In the genomic region with DNA sequence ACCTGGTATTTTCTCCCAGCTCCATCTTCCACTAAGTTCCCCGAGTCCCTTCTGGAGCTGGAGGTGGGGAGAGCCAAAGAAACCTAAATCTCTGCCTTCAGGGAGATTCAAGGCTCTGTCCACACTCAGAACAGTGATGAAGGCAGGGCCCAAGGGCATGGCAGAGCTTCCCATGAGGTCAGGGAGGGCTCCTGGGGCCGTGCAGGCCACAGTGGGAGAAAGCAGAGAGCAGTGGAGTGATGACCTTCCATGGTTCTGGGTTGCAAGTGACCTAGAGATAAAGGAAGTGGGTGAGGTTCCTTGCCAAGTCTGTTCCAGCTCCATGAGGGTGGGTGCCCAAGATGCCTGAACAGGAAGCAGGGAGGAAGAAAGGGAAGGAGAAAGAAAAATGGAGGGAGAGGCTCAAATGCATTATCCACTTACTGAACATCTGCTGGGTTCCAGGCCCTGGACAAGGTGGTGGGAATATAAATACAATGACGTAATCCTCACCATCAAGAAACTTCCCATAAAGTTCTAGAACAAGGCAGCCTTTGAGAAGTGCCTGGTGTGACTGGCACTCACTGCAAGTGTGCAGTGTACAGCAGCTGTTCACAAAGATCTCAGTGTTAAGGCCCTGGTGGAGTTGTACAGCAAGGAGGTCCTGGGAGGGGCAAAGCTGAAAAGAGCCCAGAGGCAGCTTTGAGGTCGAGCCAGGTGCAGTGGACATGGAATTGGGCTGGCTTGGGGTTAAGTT, we compare ENCODE assay signal across 1 cellular context.
TF ChIP-seq lines count a peak whose summit lies in the region.

No MANE protein-coding gene starts in this region.

TF ChIP-seq in HepG2, 621 proteins besides CTCF, POLR2A, EP300 and RAD21:
- no peak for TF ChIP-seq RFXANK (CRISPR knock-in tag; IDR thresholded peaks at IDR 0.05)
- no peak for TF ChIP-seq HDAC6 (IDR thresholded peaks at IDR 0.05; ENCODE audit: low read depth, low read length)
- no peak for TF ChIP-seq ZFP41 (CRISPR knock-in tag; IDR thresholded peaks at IDR 0.05; ENCODE audit: borderline replicate concordance)
- TF ChIP-seq BHLHE40 (IDR thresholded peaks at IDR 0.05; ENCODE audit: low read length): 0 out of 2 replicates have a peak, but pooled peaks have one; percentile 12
- TF ChIP-seq, protein P1, sequence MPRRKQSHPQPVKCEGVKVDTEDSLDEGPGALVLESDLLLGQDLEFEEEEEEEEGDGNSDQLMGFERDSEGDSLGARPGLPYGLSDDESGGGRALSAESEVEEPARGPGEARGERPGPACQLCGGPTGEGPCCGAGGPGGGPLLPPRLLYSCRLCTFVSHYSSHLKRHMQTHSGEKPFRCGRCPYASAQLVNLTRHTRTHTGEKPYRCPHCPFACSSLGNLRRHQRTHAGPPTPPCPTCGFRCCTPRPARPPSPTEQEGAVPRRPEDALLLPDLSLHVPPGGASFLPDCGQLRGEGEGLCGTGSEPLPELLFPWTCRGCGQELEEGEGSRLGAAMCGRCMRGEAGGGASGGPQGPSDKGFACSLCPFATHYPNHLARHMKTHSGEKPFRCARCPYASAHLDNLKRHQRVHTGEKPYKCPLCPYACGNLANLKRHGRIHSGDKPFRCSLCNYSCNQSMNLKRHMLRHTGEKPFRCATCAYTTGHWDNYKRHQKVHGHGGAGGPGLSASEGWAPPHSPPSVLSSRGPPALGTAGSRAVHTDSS (CRISPR knock-in tag; conservative IDR thresholded peaks at IDR 0.05): no peak
- TF ChIP-seq ZFP36L2 (CRISPR knock-in tag; IDR thresholded peaks at IDR 0.05): no peak
- no peak for TF ChIP-seq HNRNPH1 (optimal IDR thresholded peaks at IDR 0.05; ENCODE audit: low read depth, low read length)
- peak; percentile 96 for TF ChIP-seq ATF7 (IDR thresholded peaks at IDR 0.05)
- TF ChIP-seq ATF7 (CRISPR knock-in tag; IDR thresholded peaks at IDR 0.05): no peak
- no peak for TF ChIP-seq ZNF670 (CRISPR knock-in tag; IDR thresholded peaks at IDR 0.05; ENCODE audit: borderline replicate concordance)
- TF ChIP-seq ZNF326 (CRISPR knock-in tag; IDR thresholded peaks at IDR 0.05; ENCODE audit: borderline replicate concordance): no peak
- TF ChIP-seq ZSCAN30 (CRISPR knock-in tag; IDR thresholded peaks at IDR 0.05): no peak
- no peak for TF ChIP-seq ZNF737 (CRISPR knock-in tag; IDR thresholded peaks at IDR 0.05; ENCODE audit: borderline replicate concordance)
- no peak for TF ChIP-seq SOX5 (CRISPR knock-in tag; IDR thresholded peaks at IDR 0.05; ENCODE audit: borderline replicate concordance)
TF ChIP-seq in HepG2: peak in this region for 2.
